10 cellular contexts compared by ENCODE assay signal in genomic region chr12:49231881-49232650, GRCh38. TPM values are rescaled to one million over a fixed set of nuclear protein-coding genes. Genes with fewer than 3 reads are reported as not detected.
DNase-seq lines count a peak whose midpoint lies in the region; ATAC-seq and TF ChIP-seq lines count a peak whose summit lies in the region.
"Had no signal": no experiment of that assay in that cellular context is flagged by ENCODE, and none has a peak within 500 bp of the region (broad histone marks: within the 10 kb centered on the region; RNA-seq: fewer than 3 reads in every experiment).

No MANE protein-coding gene starts in this region.

- H3K9me3 ChIP-seq in endodermal cell (ENCODE audit: control insufficient read depth, low read length), result no peaks in the 10 kb centered on the region
- no peaks in the 10 kb centered on the region for H3K9me3 ChIP-seq in psoas muscle

- no peak for ATAC-seq in psoas muscle
- ATAC-seq in HG02973 (IDR thresholded peaks at IDR 0.05; ENCODE audit: unreplicated experiment), result no peak
- no peak for ATAC-seq in HG02981 (IDR thresholded peaks at IDR 0.05; ENCODE audit: unreplicated experiment)
- ATAC-seq: T-cell had no signal

- WGBS in endodermal cell (ENCODE audit: insufficient coverage in 1 of 2, insufficient read length in 1 of 2), 2 experiments, result 59 to 76% methylated on average over 6 to 9 of the region's 9 CpGs
- WGBS in psoas muscle, 3 donors, result 42 to 52% (median 44%) methylated on average over 9 of the region's 9 CpGs

- H3K36me3 ChIP-seq in endodermal cell (ENCODE audit: control insufficient read depth, insufficient read depth, low read length) (no peaks in the 10 kb centered on the region), psoas muscle (ENCODE audit: insufficient read depth in 1 of 2, low read depth in 1 of 2) (no peaks in the 10 kb centered on the region)

- DNase-seq in DMS79 (lab: John Stamatoyannopoulos, UW) (peak; percentile 69), NCI-H2227 treated with DMSO at 0.1 percent for 48 hours (lab: John Stamatoyannopoulos, UW) (peak; percentile 46), endodermal cell (peak; percentile 54), psoas muscle (no peak), hepatic stellate cell (ENCODE audit: low spot score) (no peak)
- DNase-seq in activated CD4-positive, alpha-beta T cell treated with anti-CD3 and anti-CD28 coated beads for 1 hour, result no peak
- DNase-seq: activated gamma-delta T cell treated with Interleukin-2 at 50 U/mL for 16 hours, T-cell had no signal

- no peak overlapping the region for H3K4me3 Mint-ChIP-seq in endodermal cell
- H3K4me3 Mint-ChIP-seq: T-cell had no signal

- H3K27ac Mint-ChIP-seq in endodermal cell, result no peak overlapping the region
- H3K27ac Mint-ChIP-seq: T-cell had no signal

- no peaks in the 10 kb centered on the region for H3K36me3 Mint-ChIP-seq in endodermal cell (ENCODE audit: low read depth)
- H3K36me3 Mint-ChIP-seq: T-cell had no signal

- H3K27me3 ChIP-seq in endodermal cell (ENCODE audit: control insufficient read depth, insufficient read depth, low read length, poor library complexity, severe bottlenecking), result peaks cover 60% of the 10 kb centered on the region
- no peaks in the 10 kb centered on the region for H3K27me3 ChIP-seq in psoas muscle (ENCODE audit: insufficient read depth in 3 of 3, low read length in 2 of 3)

- TF ChIP-seq CTCF in endodermal cell (conservative IDR thresholded peaks at IDR 0.05) (no peak), psoas muscle (IDR thresholded peaks at IDR 0.05) (no peak)

- peaks cover 28% of the 10 kb centered on the region for H3K4me1 Mint-ChIP-seq in endodermal cell

- H3K27me3 Mint-ChIP-seq in endodermal cell (ENCODE audit: insufficient read depth), result peaks cover 68% of the 10 kb centered on the region
- H3K27me3 Mint-ChIP-seq: T-cell had no signal

- H3K4me3 ChIP-seq in endodermal cell (ENCODE audit: low read length) (no peak overlapping the region), psoas muscle (no peak overlapping the region)

- peaks cover 9% of the 10 kb centered on the region for H3K4me1 ChIP-seq in endodermal cell (ENCODE audit: control insufficient read depth, insufficient read depth, low read length)
- peaks cover 3% of the 10 kb centered on the region for H3K4me1 ChIP-seq in psoas muscle

- peak overlapping the region; percentile 98 for H3K27ac ChIP-seq in endodermal cell (ENCODE audit: low read depth, low read length)
- H3K27ac ChIP-seq in psoas muscle, result peak overlapping the region; percentile 82

- H3K9me3 Mint-ChIP-seq in endodermal cell, result no peaks in the 10 kb centered on the region
- H3K9me3 Mint-ChIP-seq: T-cell had no signal

- no peak overlapping the region for H3K9ac ChIP-seq in endodermal cell (ENCODE audit: extremely low read depth, low read length, poor library complexity, severe bottlenecking)

- intact Hi-C loops in psoas muscle (cut with DNase I), result loop anchor here (5.0 to 10.0 kb wide), 3 partner anchors 45 to 167 kb away; partner anchors contain the start of genes KMT2D (in 1 of the 2), RHEBL1 (in 1 of the 2) and TUBA1A (in 1 of the 2)

RNA-seq across cellular contexts. Expression of gene TUBA1C, which starts 32.8 kb away (rescaled TPM):
- 100 to 1,000 TPM; 600 to 684 TPM for total RNA-seq in endodermal cell
- polyA plus RNA-seq in endodermal cell (2013, experiment 1 of 2), result 567 TPM
- 581 TPM for polyA plus RNA-seq in endodermal cell (2013, experiment 2 of 2)
- total RNA-seq in psoas muscle, result 100 to 1,000 TPM in 1 of 4 donors, 10 to 100 TPM in 3; 41.4 to 103 (median 48.2) TPM
- polyA plus RNA-seq in psoas muscle, result 100 to 1,000 TPM in 2 of 3 donors, 10 to 100 TPM in 1; 62.9 to 454 (median 129) TPM

RNA-seq across cellular contexts. Expression of gene TUBA1A, which starts 43.2 kb away (rescaled TPM):
- total RNA-seq in endodermal cell (100 to 1,000 TPM; 166 to 298 TPM), psoas muscle (10 to 100 TPM; 21.3 to 29.8 (median 29.0) TPM)
- polyA plus RNA-seq in endodermal cell (2013, experiment 1 of 2), result 3,131 TPM
- 3,053 TPM for polyA plus RNA-seq in endodermal cell (2013, experiment 2 of 2)
- polyA plus RNA-seq in psoas muscle, result 10 to 100 TPM; 16.4 to 48.2 (median 29.9) TPM

Comparison
In these comparisons a context has a peak if more than half of its experiments do, and no peak if none do; other contexts are left out.
1. DNase-seq: peak in DMS79 (single experiment), NCI-H2227 treated with DMSO at 0.1 percent for 48 hours (single experiment) and endodermal cell (single experiment); none in psoas muscle (0 of 2), hepatic stellate cell (single experiment) and activated CD4-positive, alpha-beta T cell treated with anti-CD3 and anti-CD28 coated beads for 1 hour (single experiment).
2. RNA of gene TUBA1C, which starts 32.8 kb away (total RNA-seq): 600 to 684 TPM in endodermal cell; 41.4 to 103 TPM in psoas muscle; every median in the first group is over 4 times any median in the second.
3. RNA of gene TUBA1A, which starts 43.2 kb away (total RNA-seq): 166 to 298 TPM in endodermal cell; 21.3 to 29.8 TPM in psoas muscle; every median in the first group is over 4 times any median in the second.